8 cellular contexts compared by ENCODE assay signal in genomic region chr2:127085260-127085666, GRCh38. TPM values are rescaled to one million over a fixed set of nuclear protein-coding genes. Genes with fewer than 3 reads are reported as not detected.
DNase-seq lines count a peak whose midpoint lies in the region; ATAC-seq and TF ChIP-seq lines count a peak whose summit lies in the region.

No MANE protein-coding gene starts in this region.

- H3K27ac ChIP-seq in esophagus squamous epithelium = peak overlapping the region; percentile 70 to 92 (median 76)

- peak overlapping the region; percentile 44 for H3K4me3 Mint-ChIP-seq in T-helper 2 cell treated with Interferon-gamma antibody and Interleukin-4, amounts not matched to agents 5 μg/mL and 100 μg/mL, for 36 hours

- peaks cover 39% of the 10 kb centered on the region for H3K4me1 Mint-ChIP-seq in T-helper 2 cell treated with Interferon-gamma antibody and Interleukin-4, amounts not matched to agents 5 μg/mL and 100 μg/mL, for 36 hours (ENCODE audit: low read depth)

- no peak overlapping the region for H3K4me3 ChIP-seq in esophagus squamous epithelium

- no peaks in the 10 kb centered on the region for H3K27me3 ChIP-seq in esophagus squamous epithelium

- H3K27me3 Mint-ChIP-seq in T-helper 2 cell treated with Interferon-gamma antibody and Interleukin-4, amounts not matched to agents 5 μg/mL and 100 μg/mL, for 36 hours (ENCODE audit: low read depth) = peaks cover 2% of the 10 kb centered on the region

- peak; percentile 19 to 42 for DNase-seq in AML-193 (lab: John Stamatoyannopoulos, UW)
- no peak for DNase-seq in T-helper 2 cell treated with Interferon-gamma antibody and Interleukin-4, amounts not matched to agents 5 μg/mL and 100 μg/mL, for 36 hours (ENCODE audit: low spot score)
- DNase-seq in esophagus squamous epithelium (lab: John Stamatoyannopoulos, UW) = no peak
- peak; percentile 19 for DNase-seq in stimulated activated CD8-positive, alpha-beta memory T cell treated with anti-CD3 and anti-CD28 coated beads, Interleukin-12 subunit alpha, Interleukin-12 subunit beta, amount 100 ng/mL, for 4 hours (ENCODE audit: low read depth)
- DNase-seq in NCI-H774 (lab: John Stamatoyannopoulos, UW) = no peak
- no peak for DNase-seq in SHP77 treated with DMSO at 0.1 percent for 48 hours (lab: John Stamatoyannopoulos, UW)

- peak overlapping the region; percentile 83 for H3K27ac Mint-ChIP-seq in T-helper 2 cell treated with Interferon-gamma antibody and Interleukin-4, amounts not matched to agents 5 μg/mL and 100 μg/mL, for 36 hours

- no peaks in the 10 kb centered on the region for H3K9me3 Mint-ChIP-seq in T-helper 2 cell treated with Interferon-gamma antibody and Interleukin-4, amounts not matched to agents 5 μg/mL and 100 μg/mL, for 36 hours

- no peaks in the 10 kb centered on the region for H3K36me3 ChIP-seq in esophagus squamous epithelium

- H3K9me3 ChIP-seq in esophagus squamous epithelium = no peaks in the 10 kb centered on the region

- peaks cover 1% of the 10 kb centered on the region for H3K36me3 Mint-ChIP-seq in T-helper 2 cell treated with Interferon-gamma antibody and Interleukin-4, amounts not matched to agents 5 μg/mL and 100 μg/mL, for 36 hours (ENCODE audit: low read depth)

- ATAC-seq in GM21786 (IDR thresholded peaks at IDR 0.05; ENCODE audit: unreplicated experiment) = peak; percentile 18
- ATAC-seq in GM19328 (IDR thresholded peaks at IDR 0.05; ENCODE audit: unreplicated experiment) = no peak

- 15 to 31% methylated on average over 4 to 8 of the region's 9 CpGs for WGBS in esophagus squamous epithelium, 2 donors

- peaks cover 37 to 82% (median 59%) of the 10 kb centered on the region in 3 donors for H3K4me1 ChIP-seq in esophagus squamous epithelium

- no peak for TF ChIP-seq CTCF in esophagus squamous epithelium (IDR thresholded peaks at IDR 0.05)

- intact Hi-C loops in esophagus squamous epithelium (cut with DNase I) = no loop called here

- no peak for TF ChIP-seq POLR2A in esophagus squamous epithelium (IDR thresholded peaks at IDR 0.05)

RNA-seq across cellular contexts. Expression of gene BIN1, which starts 21.7 kb away (rescaled TPM):
- 10 to 100 TPM; 10.8 to 23.3 (median 15.5) TPM for total RNA-seq in esophagus squamous epithelium

Comparison
In these comparisons a context has a peak if more than half of its experiments do, and no peak if none do; other contexts are left out.
1. DNase-seq: peak in AML-193 (2 of 2) and stimulated activated CD8-positive, alpha-beta memory T cell treated with anti-CD3 and anti-CD28 coated beads, Interleukin-12 subunit alpha, Interleukin-12 subunit beta, amount 100 ng/mL, for 4 hours (single experiment); none in T-helper 2 cell treated with Interferon-gamma antibody and Interleukin-4, amounts not matched to agents 5 μg/mL and 100 μg/mL, for 36 hours (single experiment), esophagus squamous epithelium (single experiment), NCI-H774 (single experiment) and SHP77 treated with DMSO at 0.1 percent for 48 hours (single experiment).